In genomic region chr11:43358670-43359431, GRCh38 we compare ENCODE assay signal across 8 cellular contexts. TPM values are rescaled to one million over a fixed set of nuclear protein-coding genes. Genes with fewer than 3 reads are reported as not detected.
A peak's percentile ranks its signal among the peaks of the same experiment; 100 is the strongest.
DNase-seq lines count a peak whose midpoint lies in the region; ATAC-seq and TF ChIP-seq lines count a peak whose summit lies in the region.

A gene with protein sequence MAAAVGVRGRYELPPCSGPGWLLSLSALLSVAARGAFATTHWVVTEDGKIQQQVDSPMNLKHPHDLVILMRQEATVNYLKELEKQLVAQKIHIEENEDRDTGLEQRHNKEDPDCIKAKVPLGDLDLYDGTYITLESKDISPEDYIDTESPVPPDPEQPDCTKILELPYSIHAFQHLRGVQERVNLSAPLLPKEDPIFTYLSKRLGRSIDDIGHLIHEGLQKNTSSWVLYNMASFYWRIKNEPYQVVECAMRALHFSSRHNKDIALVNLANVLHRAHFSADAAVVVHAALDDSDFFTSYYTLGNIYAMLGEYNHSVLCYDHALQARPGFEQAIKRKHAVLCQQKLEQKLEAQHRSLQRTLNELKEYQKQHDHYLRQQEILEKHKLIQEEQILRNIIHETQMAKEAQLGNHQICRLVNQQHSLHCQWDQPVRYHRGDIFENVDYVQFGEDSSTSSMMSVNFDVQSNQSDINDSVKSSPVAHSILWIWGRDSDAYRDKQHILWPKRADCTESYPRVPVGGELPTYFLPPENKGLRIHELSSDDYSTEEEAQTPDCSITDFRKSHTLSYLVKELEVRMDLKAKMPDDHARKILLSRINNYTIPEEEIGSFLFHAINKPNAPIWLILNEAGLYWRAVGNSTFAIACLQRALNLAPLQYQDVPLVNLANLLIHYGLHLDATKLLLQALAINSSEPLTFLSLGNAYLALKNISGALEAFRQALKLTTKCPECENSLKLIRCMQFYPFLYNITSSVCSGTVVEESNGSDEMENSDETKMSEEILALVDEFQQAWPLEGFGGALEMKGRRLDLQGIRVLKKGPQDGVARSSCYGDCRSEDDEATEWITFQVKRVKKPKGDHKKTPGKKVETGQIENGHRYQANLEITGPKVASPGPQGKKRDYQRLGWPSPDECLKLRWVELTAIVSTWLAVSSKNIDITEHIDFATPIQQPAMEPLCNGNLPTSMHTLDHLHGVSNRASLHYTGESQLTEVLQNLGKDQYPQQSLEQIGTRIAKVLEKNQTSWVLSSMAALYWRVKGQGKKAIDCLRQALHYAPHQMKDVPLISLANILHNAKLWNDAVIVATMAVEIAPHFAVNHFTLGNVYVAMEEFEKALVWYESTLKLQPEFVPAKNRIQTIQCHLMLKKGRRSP (plus strand): TSS chr11:43358920. CDS start chr11:43358955, 35 bp downstream.

- ATAC-seq in GM19438 (IDR thresholded peaks at IDR 0.05; ENCODE audit: low read depth, unreplicated experiment) (peak; percentile 93), HG03575 (IDR thresholded peaks at IDR 0.05; ENCODE audit: extremely low read depth, insufficient number of reproducible peaks, low FRiP score, unreplicated experiment) (peak; percentile 67)

- peak; percentile 96 for DNase-seq in CD1c-positive myeloid dendritic cell (ENCODE audit: extremely low spot score)
- peak; percentile 60 for DNase-seq in NCI-H82 treated with DMSO at 0.1 percent for 48 hours (lab: John Stamatoyannopoulos, UW; ENCODE audit: unreplicated experiment)
- DNase-seq in activated CD4-positive, alpha-beta memory T cell treated with anti-CD3 and anti-CD28 coated beads, Interleukin-2, amount 10 ng/mL, durations not matched to agents 7 days and 5 days = peak; percentile 95
- DNase-seq in ecto neural progenitor cell (ENCODE audit: low spot score) = peak; percentile 96
- peak; percentile 92 to 99 for DNase-seq in lower leg skin (ENCODE audit: low spot score in 2 of 2)
- peak; percentile 86 to 93 for DNase-seq in stimulated activated CD4-positive, alpha-beta T cell treated with anti-CD3 and anti-CD28 coated beads, Interleukin-4, amount 100 ng/mL, for 48 hours (ENCODE audit: low read depth in 2 of 2)

- CTCF ChIA-PET in activated CD4-positive, alpha-beta memory T cell treated with anti-CD3 and anti-CD28 coated beads, Interleukin-2, amount 10 ng/mL, durations not matched to agents 7 days and 5 days (lab: Charles Lee) = interaction anchor here (0.8 to 4.3 kb wide), 7 partner anchors 9 to 61 kb away, joined by 3 to 39 read pairs (median 5); partner anchors contain the start of gene API5

- H3K4me1 Mint-ChIP-seq in activated CD4-positive, alpha-beta memory T cell treated with anti-CD3 and anti-CD28 coated beads, Interleukin-2, amount 10 ng/mL, durations not matched to agents 7 days and 5 days = peaks cover 47% of the 10 kb centered on the region

- 1% methylated on average over 33 to 44 of the region's 66 CpGs for WGBS in lower leg skin, 2 donors

- H3K27ac Mint-ChIP-seq in activated CD4-positive, alpha-beta memory T cell treated with anti-CD3 and anti-CD28 coated beads, Interleukin-2, amount 10 ng/mL, durations not matched to agents 7 days and 5 days = peak within 1 kb of the TSS; percentile 94

- POLR2A ChIA-PET in activated CD4-positive, alpha-beta memory T cell treated with anti-CD3 and anti-CD28 coated beads, Interleukin-2, amount 10 ng/mL, durations not matched to agents 7 days and 5 days (lab: Charles Lee) = interaction anchor here (0.8 to 3.8 kb wide), 20 partner anchors 10 to 322 kb away, joined by 3 to 62 read pairs (median 6); partner anchors contain the start of genes API5 and HSD17B12

- H3K4me3 ChIP-seq in lower leg skin (ENCODE audit: low read depth, poor library complexity, severe bottlenecking) = peak within 1 kb of the TSS; percentile 98

- H3K36me3 Mint-ChIP-seq in activated CD4-positive, alpha-beta memory T cell treated with anti-CD3 and anti-CD28 coated beads, Interleukin-2, amount 10 ng/mL, durations not matched to agents 7 days and 5 days (ENCODE audit: low read depth) = peaks cover 12% of the 10 kb centered on the region

- no peaks in the 10 kb centered on the region for H3K27me3 Mint-ChIP-seq in activated CD4-positive, alpha-beta memory T cell treated with anti-CD3 and anti-CD28 coated beads, Interleukin-2, amount 10 ng/mL, durations not matched to agents 7 days and 5 days

- intact Hi-C loops in lower leg skin (cut with DNase I; ENCODE audit: low total_unique reads) = no loop called here

- no peak for TF ChIP-seq POLR2A in lower leg skin (IDR thresholded peaks at IDR 0.05)

- H3K4me3 Mint-ChIP-seq in activated CD4-positive, alpha-beta memory T cell treated with anti-CD3 and anti-CD28 coated beads, Interleukin-2, amount 10 ng/mL, durations not matched to agents 7 days and 5 days = peak within 1 kb of the TSS; percentile 96

- no peak for TF ChIP-seq CTCF in lower leg skin (IDR thresholded peaks at IDR 0.05)

- H3K9me3 Mint-ChIP-seq in activated CD4-positive, alpha-beta memory T cell treated with anti-CD3 and anti-CD28 coated beads, Interleukin-2, amount 10 ng/mL, durations not matched to agents 7 days and 5 days = no peaks in the 10 kb centered on the region

RNA-seq across cellular contexts. Expression of the gene that starts here (rescaled TPM):
- 10 to 100 TPM; 71.7 to 72.8 TPM for total RNA-seq in activated CD4-positive, alpha-beta memory T cell treated with anti-CD3 and anti-CD28 coated beads, Interleukin-2, amount 10 ng/mL, durations not matched to agents 7 days and 5 days
- 10 to 100 TPM; 62.6 to 71.4 (median 68.4) TPM for total RNA-seq in lower leg skin

Comparison
In these comparisons a context has a peak if more than half of its experiments do, and no peak if none do; other contexts are left out.
1. Peak in every context shown above with its lines: DNase-seq, ATAC-seq and H3K4me3 ChIP-seq.